ENCODE assay signal across 8 cellular contexts in genomic region chr12:67069451-67070306, GRCh38.
DNase-seq lines count a peak whose midpoint lies in the region; ATAC-seq and TF ChIP-seq lines count a peak whose summit lies in the region.

No MANE protein-coding gene starts in this region.

- H3K4me3 ChIP-seq in SJSA1, result peak overlapping the region; percentile 49
- H3K4me3 ChIP-seq in astrocyte of the cerebellum (ENCODE audit: low read depth, low read length), result peak overlapping the region; percentile 50

- H3K36me3 ChIP-seq in SJSA1, result no peaks in the 10 kb centered on the region

- H3K27me3 ChIP-seq in SJSA1 (replicated peaks), result peaks cover 42% of the 10 kb centered on the region

- H3K9me3 ChIP-seq in SJSA1 (replicated peaks), result no peaks in the 10 kb centered on the region

- peaks cover 10% of the 10 kb centered on the region for H3K4me1 ChIP-seq in SJSA1 (replicated peaks)

- DNase-seq in SJSA1 (ENCODE audit: low read depth in 1 of 2, low spot score in 2 of 2) (peak in 1 of 2 experiments; percentile 39), astrocyte of the cerebellum (ENCODE audit: low read depth) (no peak), iPS-NIHi11 (ENCODE audit: low spot score) (peak; percentile 59), GF-D8 (lab: John Stamatoyannopoulos, UW) (no peak)
- peak; percentile 44 for DNase-seq in stimulated activated CD4-positive, alpha-beta T cell treated with anti-CD3 and anti-CD28 coated beads, Interleukin-12 subunit alpha, Interleukin-12 subunit beta, amount 100 ng/mL, for 4 hours

- in situ Hi-C loops in astrocyte of the cerebellum (cut with HindIII; ENCODE audit: low sequenced_read_pairs), result loop anchor here (10.0 kb wide), 1 partner anchor 205 kb away; no protein-coding TSS in a partner anchor

- peak overlapping the region; percentile 28; the same call in 1 of the 2 replicates for H3K27ac ChIP-seq in C4-2B
- no peak overlapping the region for H3K27ac ChIP-seq in SJSA1

- TF ChIP-seq CTCF in C4-2B (conservative IDR thresholded peaks at IDR 0.05), result peak; percentile 35
- no peak for TF ChIP-seq CTCF in astrocyte of the cerebellum (IDR thresholded peaks at IDR 0.05; ENCODE audit: low read depth, low read length, missing control alignments)

- ATAC-seq in GM19324 (IDR thresholded peaks at IDR 0.05; ENCODE audit: low FRiP score, unreplicated experiment) (peak; percentile 73), HG03469 (IDR thresholded peaks at IDR 0.05; ENCODE audit: unreplicated experiment) (peak; percentile 54)

Comparison
In these comparisons a context has a peak if more than half of its experiments do, and no peak if none do; other contexts are left out.
1. DNase-seq: peak in iPS-NIHi11 (single experiment) and stimulated activated CD4-positive, alpha-beta T cell treated with anti-CD3 and anti-CD28 coated beads, Interleukin-12 subunit alpha, Interleukin-12 subunit beta, amount 100 ng/mL, for 4 hours (single experiment); none in astrocyte of the cerebellum (single experiment) and GF-D8 (single experiment).